9 cellular contexts compared by ENCODE assay signal in genomic region chr20:46512943-46513844, GRCh38. TPM values are rescaled to one million over a fixed set of nuclear protein-coding genes. Genes with fewer than 3 reads are reported as not detected.
DNase-seq lines count a peak whose midpoint lies in the region; ATAC-seq and TF ChIP-seq lines count a peak whose summit lies in the region.
"Had no signal": no experiment of that assay in that cellular context is flagged by ENCODE, and none has a peak within 500 bp of the region (broad histone marks: within the 10 kb centered on the region; RNA-seq: fewer than 3 reads in every experiment).

Gene ZNF334, minus strand, starts transcription at chr20:46513559. Its CDS starts 1,457 bp downstream, at chr20:46512102.

- ATAC-seq in WTC11, result peak; percentile 97
- peak; percentile 98 for ATAC-seq in stimulated activated naive B cell treated with anti-CD40 and anti-IgM and Interleukin-4, amounts not matched to agents 10 μg/mL and 1 μg/mL and 100 μg/mL, for 72 hours (replicated peaks)

- peak within 1 kb of the TSS; percentile 89 for H3K4me3 Mint-ChIP-seq in WTC11
- H3K4me3 Mint-ChIP-seq in stimulated activated naive B cell treated with anti-CD40 and anti-IgM and Interleukin-4, amounts not matched to agents 10 μg/mL and 1 μg/mL and 100 μg/mL, for 72 hours, result peak within 1 kb of the TSS; percentile 89 to 93

- H3K4me1 Mint-ChIP-seq in WTC11, result peaks cover 4% of the 10 kb centered on the region
- H3K4me1 Mint-ChIP-seq in stimulated activated naive B cell treated with anti-CD40 and anti-IgM and Interleukin-4, amounts not matched to agents 10 μg/mL and 1 μg/mL and 100 μg/mL, for 72 hours, result peaks cover 0 to 10% of the 10 kb centered on the region in 2 donors

- H3K9me3 ChIP-seq in esophagus (ENCODE audit: control insufficient read depth in 2 of 2, insufficient read depth in 1 of 2, low read depth in 1 of 2, low read length in 1 of 2), result no peaks in the 10 kb centered on the region

- H3K4me3 ChIP-seq in esophagus (ENCODE audit: low read depth in 1 of 2, low read length in 2 of 2), result peak within 1 kb of the TSS; percentile 57 to 59
- H3K4me3 ChIP-seq: BLaER1 had no signal

- CTCF ChIA-PET in WTC11 (lab: Charles Lee), result interaction anchor here (1.0 to 1.9 kb wide), 5 partner anchors 26 to 49 kb away, joined by 3 to 10 read pairs (median 4); no protein-coding TSS in a partner anchor

- H3K9me3 Mint-ChIP-seq in WTC11, result peaks cover 17% of the 10 kb centered on the region
- H3K9me3 Mint-ChIP-seq in stimulated activated naive B cell treated with anti-CD40 and anti-IgM and Interleukin-4, amounts not matched to agents 10 μg/mL and 1 μg/mL and 100 μg/mL, for 72 hours, result peaks cover 0 to 3% of the 10 kb centered on the region in 2 donors

- H3K27me3 Mint-ChIP-seq in WTC11 (ENCODE audit: low read depth), result peaks cover 16% of the 10 kb centered on the region
- peaks cover 33 to 50% of the 10 kb centered on the region in 2 donors for H3K27me3 Mint-ChIP-seq in stimulated activated naive B cell treated with anti-CD40 and anti-IgM and Interleukin-4, amounts not matched to agents 10 μg/mL and 1 μg/mL and 100 μg/mL, for 72 hours

- no peak within 1 kb of the TSS for H3K27ac Mint-ChIP-seq in WTC11
- peak within 1 kb of the TSS; percentile 67 for H3K27ac Mint-ChIP-seq in stimulated activated naive B cell treated with anti-CD40 and anti-IgM and Interleukin-4, amounts not matched to agents 10 μg/mL and 1 μg/mL and 100 μg/mL, for 72 hours

- H3K36me3 Mint-ChIP-seq in WTC11, result peaks cover 35% of the 10 kb centered on the region
- peaks cover 3 to 5% of the 10 kb centered on the region in 2 donors for H3K36me3 Mint-ChIP-seq in stimulated activated naive B cell treated with anti-CD40 and anti-IgM and Interleukin-4, amounts not matched to agents 10 μg/mL and 1 μg/mL and 100 μg/mL, for 72 hours

- H3K4me1 ChIP-seq in esophagus (ENCODE audit: control insufficient read depth in 2 of 2, insufficient read depth in 2 of 2, low read length in 1 of 2), result no peaks in the 10 kb centered on the region

- DNase-seq in activated CD4-positive, alpha-beta T cell treated with anti-CD3 and anti-CD28 coated beads for 24 hours (ENCODE audit: low read depth in 2 of 2), result peak; percentile 24 to 37
- no peak for DNase-seq in activated CD4-positive, alpha-beta T cell treated with anti-CD3 and anti-CD28 coated beads, Interleukin-2, amount 50 U/mL, for 1 hour
- DNase-seq in NCI-H1092 treated with DMSO at 0.1 percent for 48 hours (lab: John Stamatoyannopoulos, UW), result peak; percentile 88
- peak; percentile 88 for DNase-seq in WTC11 (ENCODE audit: low spot score)
- DNase-seq in mucosa of gallbladder (ENCODE audit: low spot score), result peak; percentile 42
- peak; percentile 44 for DNase-seq in stimulated activated naive B cell treated with anti-CD40 and anti-IgM and Interleukin-4, amounts not matched to agents 10 μg/mL and 1 μg/mL and 100 μg/mL, for 72 hours
- DNase-seq in SHP77 (lab: John Stamatoyannopoulos, UW), result no peak

- POLR2A ChIA-PET in WTC11 (lab: Charles Lee), result interaction anchor here (1.5 kb wide), 1 partner anchor 28 kb away, joined by 3 read pairs; no protein-coding TSS in a partner anchor

- no peak for TF ChIP-seq CTCF in WTC11 (IDR thresholded peaks at IDR 0.05)

- H3K27ac ChIP-seq in esophagus (ENCODE audit: low read depth in 2 of 2, low read length in 1 of 2), result no peak within 1 kb of the TSS
- H3K27ac ChIP-seq: BLaER1 had no signal

- H3K27me3 ChIP-seq in esophagus (ENCODE audit: control insufficient read depth in 1 of 2, insufficient read depth in 2 of 2, low read length in 2 of 2), result no peaks in the 10 kb centered on the region

- no peaks in the 10 kb centered on the region for H3K36me3 ChIP-seq in esophagus (ENCODE audit: control insufficient read depth in 2 of 2, insufficient read depth in 2 of 2, low read length in 1 of 2)
- H3K36me3 ChIP-seq: BLaER1 had no signal

- 5 to 9% methylated on average over 49 of the region's 49 CpGs for WGBS in esophagus, 2 donors

TF ChIP-seq in WTC11, 78 proteins besides CTCF, POLR2A, EP300 and RAD21 (continues in another document):
- TF ChIP-seq ZBTB21 (CRISPR knock-in tag; IDR thresholded peaks at IDR 0.05; ENCODE audit: borderline replicate concordance) (no peak), CREM (CRISPR knock-in tag; IDR thresholded peaks at IDR 0.05) (peak; percentile 55; the same call in 1 of the 2 replicates), SMAD4 (CRISPR knock-in tag; IDR thresholded peaks at IDR 0.05) (0 out of 2 replicates have a peak, but pooled peaks have one; percentile 43), SP1 (CRISPR knock-in tag; conservative IDR thresholded peaks at IDR 0.05) (peak; percentile 53; the same call in 1 of the 2 replicates), FOXP1 (CRISPR knock-in tag; IDR thresholded peaks at IDR 0.05; ENCODE audit: borderline replicate concordance) (peak; percentile 89; the same call in 1 of the 2 replicates), USF1 (CRISPR knock-in tag; IDR thresholded peaks at IDR 0.05) (0 out of 2 replicates have a peak, but pooled peaks have one; percentile 24), E2F5 (CRISPR knock-in tag; IDR thresholded peaks at IDR 0.05) (peak; percentile 64; the same call in 1 of the 2 replicates), MLX (CRISPR knock-in tag; IDR thresholded peaks at IDR 0.05) (no peak)
- TF ChIP-seq, protein P1, sequence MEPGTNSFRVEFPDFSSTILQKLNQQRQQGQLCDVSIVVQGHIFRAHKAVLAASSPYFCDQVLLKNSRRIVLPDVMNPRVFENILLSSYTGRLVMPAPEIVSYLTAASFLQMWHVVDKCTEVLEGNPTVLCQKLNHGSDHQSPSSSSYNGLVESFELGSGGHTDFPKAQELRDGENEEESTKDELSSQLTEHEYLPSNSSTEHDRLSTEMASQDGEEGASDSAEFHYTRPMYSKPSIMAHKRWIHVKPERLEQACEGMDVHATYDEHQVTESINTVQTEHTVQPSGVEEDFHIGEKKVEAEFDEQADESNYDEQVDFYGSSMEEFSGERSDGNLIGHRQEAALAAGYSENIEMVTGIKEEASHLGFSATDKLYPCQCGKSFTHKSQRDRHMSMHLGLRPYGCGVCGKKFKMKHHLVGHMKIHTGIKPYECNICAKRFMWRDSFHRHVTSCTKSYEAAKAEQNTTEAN (CRISPR knock-in tag; IDR thresholded peaks at IDR 0.05), result peak; percentile 74; the same call in 1 of the 2 replicates
- TF ChIP-seq, protein P2, sequence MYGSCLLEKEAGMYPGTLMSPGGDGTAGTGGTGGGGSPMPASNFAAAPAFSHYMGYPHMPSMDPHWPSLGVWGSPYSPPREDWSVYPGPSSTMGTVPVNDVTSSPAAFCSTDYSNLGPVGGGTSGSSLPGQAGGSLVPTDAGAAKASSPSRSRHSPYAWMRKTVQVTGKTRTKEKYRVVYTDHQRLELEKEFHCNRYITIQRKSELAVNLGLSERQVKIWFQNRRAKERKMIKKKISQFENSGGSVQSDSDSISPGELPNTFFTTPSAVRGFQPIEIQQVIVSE (CRISPR knock-in tag; IDR thresholded peaks at IDR 0.05; ENCODE audit: borderline replicate concordance), result no peak
- TF ChIP-seq, protein P3, sequence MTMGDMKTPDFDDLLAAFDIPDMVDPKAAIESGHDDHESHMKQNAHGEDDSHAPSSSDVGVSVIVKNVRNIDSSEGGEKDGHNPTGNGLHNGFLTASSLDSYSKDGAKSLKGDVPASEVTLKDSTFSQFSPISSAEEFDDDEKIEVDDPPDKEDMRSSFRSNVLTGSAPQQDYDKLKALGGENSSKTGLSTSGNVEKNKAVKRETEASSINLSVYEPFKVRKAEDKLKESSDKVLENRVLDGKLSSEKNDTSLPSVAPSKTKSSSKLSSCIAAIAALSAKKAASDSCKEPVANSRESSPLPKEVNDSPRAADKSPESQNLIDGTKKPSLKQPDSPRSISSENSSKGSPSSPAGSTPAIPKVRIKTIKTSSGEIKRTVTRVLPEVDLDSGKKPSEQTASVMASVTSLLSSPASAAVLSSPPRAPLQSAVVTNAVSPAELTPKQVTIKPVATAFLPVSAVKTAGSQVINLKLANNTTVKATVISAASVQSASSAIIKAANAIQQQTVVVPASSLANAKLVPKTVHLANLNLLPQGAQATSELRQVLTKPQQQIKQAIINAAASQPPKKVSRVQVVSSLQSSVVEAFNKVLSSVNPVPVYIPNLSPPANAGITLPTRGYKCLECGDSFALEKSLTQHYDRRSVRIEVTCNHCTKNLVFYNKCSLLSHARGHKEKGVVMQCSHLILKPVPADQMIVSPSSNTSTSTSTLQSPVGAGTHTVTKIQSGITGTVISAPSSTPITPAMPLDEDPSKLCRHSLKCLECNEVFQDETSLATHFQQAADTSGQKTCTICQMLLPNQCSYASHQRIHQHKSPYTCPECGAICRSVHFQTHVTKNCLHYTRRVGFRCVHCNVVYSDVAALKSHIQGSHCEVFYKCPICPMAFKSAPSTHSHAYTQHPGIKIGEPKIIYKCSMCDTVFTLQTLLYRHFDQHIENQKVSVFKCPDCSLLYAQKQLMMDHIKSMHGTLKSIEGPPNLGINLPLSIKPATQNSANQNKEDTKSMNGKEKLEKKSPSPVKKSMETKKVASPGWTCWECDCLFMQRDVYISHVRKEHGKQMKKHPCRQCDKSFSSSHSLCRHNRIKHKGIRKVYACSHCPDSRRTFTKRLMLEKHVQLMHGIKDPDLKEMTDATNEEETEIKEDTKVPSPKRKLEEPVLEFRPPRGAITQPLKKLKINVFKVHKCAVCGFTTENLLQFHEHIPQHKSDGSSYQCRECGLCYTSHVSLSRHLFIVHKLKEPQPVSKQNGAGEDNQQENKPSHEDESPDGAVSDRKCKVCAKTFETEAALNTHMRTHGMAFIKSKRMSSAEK (CRISPR knock-in tag; IDR thresholded peaks at IDR 0.05; ENCODE audit: borderline replicate concordance), result no peak

RNA-seq across cellular contexts. Expression of gene ZNF334, which starts in this region (rescaled TPM):
- total RNA-seq in WTC11 (2021), result 18.7 to 20.1 TPM (median 19.2 TPM) in 3 replicates
- polyA plus RNA-seq in esophagus, result 1 to 10 TPM in 1 of 2 donors, under 1 TPM in 1; 0.46 to 1.8 TPM
- 7.7 TPM for total RNA-seq in mucosa of gallbladder

Comparison
In these comparisons a context has a peak if more than half of its experiments do, and no peak if none do; other contexts are left out.
1. DNase-seq: peak in activated CD4-positive, alpha-beta T cell treated with anti-CD3 and anti-CD28 coated beads for 24 hours (2 of 2), NCI-H1092 treated with DMSO at 0.1 percent for 48 hours (single experiment), WTC11 (single experiment), mucosa of gallbladder (single experiment) and stimulated activated naive B cell treated with anti-CD40 and anti-IgM and Interleukin-4, amounts not matched to agents 10 μg/mL and 1 μg/mL and 100 μg/mL, for 72 hours (single experiment); none in activated CD4-positive, alpha-beta T cell treated with anti-CD3 and anti-CD28 coated beads, Interleukin-2, amount 50 U/mL, for 1 hour (single experiment) and SHP77 (0 of 2).